21 cellular contexts compared by ENCODE assay signal in the genomic region with DNA sequence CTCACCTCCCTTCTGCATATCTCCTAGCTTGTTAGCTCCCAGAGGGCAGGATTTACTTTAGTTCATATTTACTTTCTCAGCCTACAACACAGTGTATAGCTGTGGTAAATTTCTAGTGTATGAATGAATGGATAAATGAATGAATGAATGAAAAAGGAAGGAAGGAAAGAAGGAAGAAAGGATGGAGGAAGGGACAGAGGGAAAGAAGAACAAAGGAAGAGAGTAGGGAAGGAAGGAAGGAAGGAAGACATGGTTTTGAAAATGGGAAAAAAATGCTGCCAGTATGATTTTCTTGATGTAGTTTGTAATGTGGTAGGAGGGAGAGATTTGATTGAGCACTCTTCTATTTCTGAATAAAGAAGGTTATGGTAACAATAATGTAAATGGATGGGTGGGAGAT. TPM values are rescaled to one million over a fixed set of nuclear protein-coding genes. Genes with fewer than 3 reads are reported as not detected.
DNase-seq lines count a peak whose midpoint lies in the region; ATAC-seq and TF ChIP-seq lines count a peak whose summit lies in the region.
"Had no signal": no experiment of that assay in that cellular context is flagged by ENCODE, and none has a peak within 500 bp of the region (broad histone marks: within the 10 kb centered on the region; RNA-seq: fewer than 3 reads in every experiment).

No MANE protein-coding gene starts in this region.

- peaks cover 96% of the 10 kb centered on the region for H3K36me3 Mint-ChIP-seq in MCF 10A (ENCODE audit: insufficient read depth, unreplicated experiment)
- H3K36me3 Mint-ChIP-seq: CD8-positive, alpha-beta memory T cell had no signal

- H3K23ac ChIP-seq in mesenchymal stem cell (ENCODE audit: low read length in 2 of 2): no peak overlapping the region

- no peaks in the 10 kb centered on the region for H3K27me3 Mint-ChIP-seq in MCF 10A (ENCODE audit: insufficient read depth, unreplicated experiment)

- TF ChIP-seq CTCF in MCF 10A (IDR thresholded peaks at IDR 0.05; ENCODE audit: unreplicated experiment) (no peak), breast epithelium (IDR thresholded peaks at IDR 0.05) (no peak), VCaP (conservative IDR thresholded peaks at IDR 0.05) (no peak), uterus (IDR thresholded peaks at IDR 0.05) (no peak)

- no peak overlapping the region for H2AK5ac ChIP-seq in mesenchymal stem cell (ENCODE audit: low read length, severe bottlenecking)

- H3K36me3 ChIP-seq in breast epithelium (no peaks in the 10 kb centered on the region), mesenchymal stem cell (ENCODE audit: control insufficient read depth in 1 of 2, insufficient read depth in 2 of 2, low read depth in 1 of 2, low read length in 2 of 2) (no peaks in the 10 kb centered on the region), uterus (no peaks in the 10 kb centered on the region)

- H3K27ac ChIP-seq in breast epithelium: no peak overlapping the region
- H3K27ac ChIP-seq in VCaP: peak overlapping the region; percentile 98
- no peak overlapping the region for H3K27ac ChIP-seq in mesenchymal stem cell (ENCODE audit: low read length, poor library complexity, severe bottlenecking)
- H3K27ac ChIP-seq in uterus: peak overlapping the region; percentile 92 to 93
- H3K27ac ChIP-seq: C4-2B, SK-N-MC had no signal

- H3K4me3 ChIP-seq in breast epithelium (no peak overlapping the region), mesenchymal stem cell (ENCODE audit: insufficient read depth in 1 of 2, low read depth in 1 of 2, low read length in 2 of 2) (no peak overlapping the region), uterus (no peak overlapping the region)
- H3K4me3 ChIP-seq: GM23338, SK-N-MC had no signal

- no peak overlapping the region for H4K91ac ChIP-seq in mesenchymal stem cell (ENCODE audit: low read length)

- intact Hi-C loops in MCF 10A (cut with micrococcal nuclease) (no loop called here), breast epithelium (cut with DNase I; ENCODE audit: low total_unique reads) (no loop called here), uterus (cut with DNase I; ENCODE audit: low total_unique reads) (no loop called here)

- ATAC-seq in HG03196 (IDR thresholded peaks at IDR 0.05; ENCODE audit: unreplicated experiment): no peak
- ATAC-seq: GM23338 had no signal

- no peak overlapping the region for H3K18ac ChIP-seq in mesenchymal stem cell (ENCODE audit: low read depth in 1 of 2, low read length in 2 of 2)

- TF ChIP-seq POLR2A in breast epithelium (IDR thresholded peaks at IDR 0.05) (no peak), uterus (IDR thresholded peaks at IDR 0.05) (no peak)

- H2BK15ac ChIP-seq in mesenchymal stem cell (ENCODE audit: low read depth, poor library complexity, severe bottlenecking): no peak overlapping the region

- BruUV-seq in MCF 10A (replicated peaks; lab: Mats Ljungman, UMichigan): no TSS peak

- H3K4me3 Mint-ChIP-seq in MCF 10A (ENCODE audit: unreplicated experiment): no peak overlapping the region
- H3K4me3 Mint-ChIP-seq: CD8-positive, alpha-beta memory T cell; GM23338 had no signal

- no peak overlapping the region for H3K4me2 ChIP-seq in mesenchymal stem cell (ENCODE audit: low read length, poor library complexity, severe bottlenecking)
- H3K4me2 ChIP-seq: GM23338 had no signal

- no peak for DNase-seq in MCF 10A (ENCODE audit: unreplicated experiment)
- no peak for DNase-seq in breast epithelium (ENCODE audit: low spot score in 2 of 2)
- DNase-seq in mesenchymal stem cell: no peak
- DNase-seq in uterus: no peak
- DNase-seq in NCI-H748 treated with DMSO at 0.1 percent for 48 hours (lab: John Stamatoyannopoulos, UW): no peak
- DNase-seq in stimulated activated naive CD4-positive, alpha-beta T cell (lab: John Stamatoyannopoulos, UW): no peak
- DNase-seq: 8988T; CD8-positive, alpha-beta memory T cell; HCEC 1CT; KBM-7; NCI-H1092 treated with DMSO at 0.1 percent for 48 hours; NCI-H1436 treated with DMSO at 0.1 percent for 48 hours; NCI-H1930; NK-92 treated with Interleukin-12 subunit alpha and Interleukin-12 subunit beta, amount 100 ng/mL, for 24 hours; RPMI8226; SHP77 treated with DMSO at 0.1 percent for 48 hours had no signal

- POLR2A ChIA-PET in MCF 10A (lab: Yijun Ruan, JAX): interaction anchor here (0.6 to 0.8 kb wide), 5 partner anchors 28 to 1669 kb away, joined by 3 to 4 read pairs (median 3); no protein-coding TSS in a partner anchor

- CTCF ChIA-PET in MCF 10A (lab: Yijun Ruan, JAX): interaction anchor here (0.6 to 1.5 kb wide), 3 partner anchors 36 to 208 kb away, joined by 3 to 4 read pairs (median 3); no protein-coding TSS in a partner anchor

- H3K9me3 ChIP-seq in breast epithelium: no peaks in the 10 kb centered on the region
- no peaks in the 10 kb centered on the region for H3K9me3 ChIP-seq in mesenchymal stem cell (ENCODE audit: control insufficient read depth, low read length)
- H3K9me3 ChIP-seq in uterus: no peaks in the 10 kb centered on the region

- no peak overlapping the region for H2BK120ac ChIP-seq in mesenchymal stem cell (ENCODE audit: low read depth, low read length)

- no peak overlapping the region for H2BK5ac ChIP-seq in mesenchymal stem cell (ENCODE audit: low read depth, low read length, poor library complexity, severe bottlenecking)

- no peak overlapping the region for H3K4ac ChIP-seq in mesenchymal stem cell (ENCODE audit: low read depth in 1 of 2, low read length in 2 of 2)

- peak overlapping the region; percentile 42 for H3K27ac Mint-ChIP-seq in MCF 10A (ENCODE audit: low read depth, unreplicated experiment)
- H3K27ac Mint-ChIP-seq: CD8-positive, alpha-beta memory T cell; GM23338 had no signal

- no peak overlapping the region for H2BK12ac ChIP-seq in mesenchymal stem cell (ENCODE audit: low read length in 2 of 2)

- no peaks in the 10 kb centered on the region for H3K79me1 ChIP-seq in mesenchymal stem cell (replicated peaks; ENCODE audit: low read length, poor library complexity, severe bottlenecking)

- peak overlapping the region; percentile 11 for H3K9ac ChIP-seq in mesenchymal stem cell (ENCODE audit: low read length)

- H3K4me1 ChIP-seq in breast epithelium: peaks cover 0 to 6% of the 10 kb centered on the region in 2 donors
- H3K4me1 ChIP-seq in mesenchymal stem cell (ENCODE audit: control insufficient read depth, insufficient read depth, low read depth, low read length): peaks cover 8% of the 10 kb centered on the region
- peaks cover 0 to 14% of the 10 kb centered on the region in 2 donors for H3K4me1 ChIP-seq in uterus

- H3K14ac ChIP-seq in mesenchymal stem cell (ENCODE audit: low read length in 2 of 2): no peak overlapping the region

- no peaks in the 10 kb centered on the region for H3K9me3 Mint-ChIP-seq in MCF 10A (ENCODE audit: unreplicated experiment)
- H3K9me3 Mint-ChIP-seq: CD8-positive, alpha-beta memory T cell; GM23338 had no signal

- H3K27me3 ChIP-seq in breast epithelium (no peaks in the 10 kb centered on the region), mesenchymal stem cell (ENCODE audit: control insufficient read depth in 1 of 2, insufficient read depth in 1 of 2, low read length in 2 of 2) (no peaks in the 10 kb centered on the region), uterus (no peaks in the 10 kb centered on the region)

- no peak overlapping the region for H2AFZ ChIP-seq in mesenchymal stem cell (ENCODE audit: low read depth, low read length)
- H2AFZ ChIP-seq: GM23338 had no signal

- peaks cover 46% of the 10 kb centered on the region for H3K4me1 Mint-ChIP-seq in MCF 10A (ENCODE audit: insufficient read depth, unreplicated experiment)
- H3K4me1 Mint-ChIP-seq: CD8-positive, alpha-beta memory T cell had no signal

- no peak overlapping the region for H4K8ac ChIP-seq in mesenchymal stem cell (ENCODE audit: low read length)

RNA-seq across cellular contexts. Expression of gene LAMC2, which starts 47.0 kb away (rescaled TPM):
- 751 and 884 TPM in 2 replicates for total RNA-seq in MCF 10A (2022)
- 10 to 100 TPM in 2 of 3 donors, 1 to 10 TPM in 1; 3.0 to 20.3 (median 16.4) TPM for total RNA-seq in breast epithelium
- 0.37 TPM for polyA plus RNA-seq in mesenchymal stem cell (2013, experiment 1 of 2)
- polyA plus RNA-seq in mesenchymal stem cell (2013, experiment 2 of 2): 0.38 TPM
- total RNA-seq in uterus: 10 to 100 TPM in 1 of 4 donors, 1 to 10 TPM in 3; 2.1 to 17.4 (median 4.4) TPM
- total RNA-seq: CD8-positive, alpha-beta memory T cell had no signal
- polyA plus RNA-seq: CD8-positive, alpha-beta memory T cell had no signal

Comparison
In these comparisons a context has a peak if more than half of its experiments do, and no peak if none do; other contexts are left out.
1. RNA of gene LAMC2, which starts 47.0 kb away (total RNA-seq): 751 to 884 TPM in MCF 10A; 3.0 to 20.3 TPM in breast epithelium and 2.1 to 17.4 TPM in uterus; every median in the first group is over 10 times any median in the second.
2. H3K27ac ChIP-seq: peak in VCaP (single experiment) and uterus (2 of 2); none in breast epithelium (0 of 2) and mesenchymal stem cell (single experiment).